Comparison of ENCODE assay signal across 8 cellular contexts in genomic region chr11:206516-207212, GRCh38. TPM values are rescaled to one million over a fixed set of nuclear protein-coding genes. Genes with fewer than 3 reads are reported as not detected.
DNase-seq lines count a peak whose midpoint lies in the region; ATAC-seq, FAIRE-seq and TF ChIP-seq lines count a peak whose summit lies in the region.

No MANE protein-coding gene starts in this region.

- H4K20me1 ChIP-seq in endothelial cell of umbilical vein (replicated peaks; ENCODE audit: control insufficient read depth, extremely low read depth, insufficient read depth, low read length) = no peaks in the 10 kb centered on the region

- POLR2A ChIA-PET in endothelial cell of umbilical vein (lab: Charles Lee) = interaction anchor here (0.8 to 1.0 kb wide), 5 partner anchors 9 to 300 kb away, joined by 3 to 6 read pairs (median 4); partner anchors contain the start of genes PSMD13 and RNH1
- POLR2A ChIA-PET in naive thymus-derived CD4-positive, alpha-beta T cell (lab: Charles Lee) = interaction anchor here (0.6 to 5.0 kb wide), 40 partner anchors 9 to 634 kb away, joined by 3 to 83 read pairs (median 5); partner anchors contain the start of genes HRAS, IFITM5, NLRP6 and PGGHG

- peak overlapping the region; percentile 100 for H3K27ac Mint-ChIP-seq in HFFc6
- H3K27ac Mint-ChIP-seq in T-helper 1 cell treated with Interleukin-12 subunit alpha and Interleukin-12 subunit beta and Interleukin-4 antibody, amounts not matched to agents 30 μg/mL and 1 μg/mL, for 36 hours = peak overlapping the region; percentile 97
- H3K27ac Mint-ChIP-seq in naive thymus-derived CD4-positive, alpha-beta T cell = peak overlapping the region; percentile 97 to 100 (median 99)

- peaks cover 27% of the 10 kb centered on the region for H3K4me1 Mint-ChIP-seq in HFFc6 (ENCODE audit: low read depth)
- peaks cover 35% of the 10 kb centered on the region for H3K4me1 Mint-ChIP-seq in T-helper 1 cell treated with Interleukin-12 subunit alpha and Interleukin-12 subunit beta and Interleukin-4 antibody, amounts not matched to agents 30 μg/mL and 1 μg/mL, for 36 hours (ENCODE audit: low read depth)
- H3K4me1 Mint-ChIP-seq in naive thymus-derived CD4-positive, alpha-beta T cell = peaks cover 23 to 79% (median 57%) of the 10 kb centered on the region in 7 donors

- ATAC-seq in naive thymus-derived CD4-positive, alpha-beta T cell = no peak
- no peak for ATAC-seq in GM19351 (IDR thresholded peaks at IDR 0.05; ENCODE audit: unreplicated experiment)

- no peaks in the 10 kb centered on the region for H3K9me3 Mint-ChIP-seq in HFFc6
- no peaks in the 10 kb centered on the region for H3K9me3 Mint-ChIP-seq in T-helper 1 cell treated with Interleukin-12 subunit alpha and Interleukin-12 subunit beta and Interleukin-4 antibody, amounts not matched to agents 30 μg/mL and 1 μg/mL, for 36 hours
- H3K9me3 Mint-ChIP-seq in naive thymus-derived CD4-positive, alpha-beta T cell = peaks cover 0 to 4% (median 0%) of the 10 kb centered on the region in 11 donors

- peaks cover 35% of the 10 kb centered on the region for H3K36me3 Mint-ChIP-seq in HFFc6 (ENCODE audit: low read depth)
- peaks cover 26% of the 10 kb centered on the region for H3K36me3 Mint-ChIP-seq in T-helper 1 cell treated with Interleukin-12 subunit alpha and Interleukin-12 subunit beta and Interleukin-4 antibody, amounts not matched to agents 30 μg/mL and 1 μg/mL, for 36 hours (ENCODE audit: low read depth)
- H3K36me3 Mint-ChIP-seq in naive thymus-derived CD4-positive, alpha-beta T cell = peaks cover 0 to 30% (median 14%) of the 10 kb centered on the region in 5 donors

- BruUV-seq in endothelial cell of umbilical vein (replicated peaks; lab: Mats Ljungman, UMichigan) = TSS peak; percentile 11

- H3K4me3 Mint-ChIP-seq in HFFc6 = peak overlapping the region; percentile 100
- H3K4me3 Mint-ChIP-seq in T-helper 1 cell treated with Interleukin-12 subunit alpha and Interleukin-12 subunit beta and Interleukin-4 antibody, amounts not matched to agents 30 μg/mL and 1 μg/mL, for 36 hours = peak overlapping the region; percentile 91
- peak overlapping the region; percentile 89 to 100 (median 96) for H3K4me3 Mint-ChIP-seq in naive thymus-derived CD4-positive, alpha-beta T cell

- TF ChIP-seq CTCF in HFFc6 (IDR thresholded peaks at IDR 0.05) = no peak
- TF ChIP-seq CTCF in endothelial cell of umbilical vein (IDR thresholded peaks at IDR 0.05; ENCODE audit: extremely low read depth in 1 of 2, insufficient read depth in 1 of 2, low read depth in 1 of 2, low read length in 2 of 2) = no peak

- intact Hi-C loops in endothelial cell of umbilical vein (cut with micrococcal nuclease) = loop anchor here (1.0 to 5.0 kb wide), 5 partner anchors 30 to 300 kb away; partner anchors contain the start of genes IFITM2, PSMD13 and SIRT3
- intact Hi-C loops in naive thymus-derived CD4-positive, alpha-beta T cell (cut with micrococcal nuclease) = loop anchor here (1.0 to 5.0 kb wide), 17 partner anchors 30 to 592 kb away; partner anchors contain the start of genes HRAS (in 2 of the 2), IFITM1 (in 2 of the 2), PSMD13 (in 2 of the 2) and SIRT3 (in 2 of the 2)

- H3K27ac ChIP-seq in endothelial cell of umbilical vein (ENCODE audit: insufficient read depth, low read depth, low read length) = peak overlapping the region; percentile 96
- H3K27ac ChIP-seq in naive thymus-derived CD4-positive, alpha-beta T cell (ENCODE audit: low read depth, low read length) = peak overlapping the region; percentile 93

- FAIRE-seq in endothelial cell of umbilical vein (lab: Jason Lieb, UNC) = peak; percentile 55
- FAIRE-seq in RCC 7860 (lab: Jason Lieb, UNC) = no peak

- H3K4me1 ChIP-seq in endothelial cell of umbilical vein (ENCODE audit: control insufficient read depth, extremely low read depth, insufficient read depth, low read length) = peaks cover 23% of the 10 kb centered on the region
- H3K4me1 ChIP-seq in naive thymus-derived CD4-positive, alpha-beta T cell (ENCODE audit: control insufficient read depth in 2 of 2, insufficient read depth in 2 of 2, low read length in 2 of 2) = peaks cover 28 to 64% of the 10 kb centered on the region in 2 donors

- H3K4me3 ChIP-seq in endothelial cell of umbilical vein (replicated peaks in 1 of 3; ENCODE audit: insufficient read depth in 1 of 3, low read depth in 1 of 3, low read length in 3 of 3) = peak overlapping the region; percentile 68 to 92 (median 74)
- peak overlapping the region; percentile 98 for H3K4me3 ChIP-seq in naive thymus-derived CD4-positive, alpha-beta T cell (ENCODE audit: low read length)

- dilution Hi-C loops in endothelial cell of umbilical vein (cut with MboI; ENCODE audit: extremely low pct_ligation_motif_present, low sequenced_read_pairs) = no loop called here

- H2AFZ ChIP-seq in endothelial cell of umbilical vein (ENCODE audit: low read depth, low read length) = peak overlapping the region; percentile 15

- peaks cover 7 to 34% of the 10 kb centered on the region in 2 experiments for H3K36me3 ChIP-seq in endothelial cell of umbilical vein (ENCODE audit: control insufficient read depth in 2 of 2, extremely low read depth in 1 of 2, insufficient read depth in 2 of 2, low read length in 2 of 2)
- peaks cover 16 to 55% (median 26%) of the 10 kb centered on the region in 3 experiments for H3K36me3 ChIP-seq in naive thymus-derived CD4-positive, alpha-beta T cell (ENCODE audit: control insufficient read depth in 2 of 3, insufficient read depth in 3 of 3, low read length in 3 of 3)

- no peaks in the 10 kb centered on the region for H3K9me1 ChIP-seq in endothelial cell of umbilical vein (replicated peaks; ENCODE audit: control insufficient read depth, extremely low read depth, insufficient read depth, low read length)

- DNase-seq in DMS53 (lab: John Stamatoyannopoulos, UW) (peak; percentile 77), HFFc6 (no peak), endothelial cell of umbilical vein (ENCODE audit: low read depth, low spot score) (peak; percentile 37), HK-2 (ENCODE audit: unreplicated experiment) (no peak), RCC 7860 (ENCODE audit: low spot score) (no peak)
- DNase-seq in naive thymus-derived CD4-positive, alpha-beta T cell = peak in 6 of 9 donors; percentile 21 to 35 (median 30)

- H3K27me3 Mint-ChIP-seq in HFFc6 (ENCODE audit: insufficient read depth) = peaks cover 11% of the 10 kb centered on the region
- no peaks in the 10 kb centered on the region for H3K27me3 Mint-ChIP-seq in T-helper 1 cell treated with Interleukin-12 subunit alpha and Interleukin-12 subunit beta and Interleukin-4 antibody, amounts not matched to agents 30 μg/mL and 1 μg/mL, for 36 hours (ENCODE audit: low read depth)
- no peaks in the 10 kb centered on the region for H3K27me3 Mint-ChIP-seq in naive thymus-derived CD4-positive, alpha-beta T cell

- CTCF ChIA-PET in endothelial cell of umbilical vein (lab: Charles Lee) = interaction anchor here (0.8 to 1.6 kb wide), 5 partner anchors 9 to 242 kb away, joined by 3 to 9 read pairs (median 6); partner anchors contain the start of gene PSMD13
- CTCF ChIA-PET in naive thymus-derived CD4-positive, alpha-beta T cell (lab: Charles Lee) = interaction anchor here (0.7 to 2.2 kb wide), 5 partner anchors 30 to 613 kb away, joined by 3 to 5 read pairs (median 4); partner anchors contain the start of genes PSMD13 and SIRT3

- H3K27me3 ChIP-seq in endothelial cell of umbilical vein (ENCODE audit: control insufficient read depth in 2 of 2, insufficient read depth in 2 of 2, low read length in 2 of 2) = no peaks in the 10 kb centered on the region
- H3K27me3 ChIP-seq in naive thymus-derived CD4-positive, alpha-beta T cell (ENCODE audit: control insufficient read depth in 2 of 2, insufficient read depth in 2 of 2, low read length in 2 of 2) = no peaks in the 10 kb centered on the region

- peak overlapping the region; percentile 63 for H3K4me2 ChIP-seq in endothelial cell of umbilical vein (ENCODE audit: insufficient read depth, low read length)

- peak overlapping the region; percentile 96 for H3K9ac ChIP-seq in endothelial cell of umbilical vein (replicated peaks; ENCODE audit: extremely low read depth, insufficient read depth, low read length)

- no peak for TF ChIP-seq POLR2A in endothelial cell of umbilical vein (IDR thresholded peaks at IDR 0.05; ENCODE audit: low read depth, low read length)

- H3K79me2 ChIP-seq in endothelial cell of umbilical vein (ENCODE audit: control insufficient read depth, insufficient read depth, low read length) = peaks cover 50% of the 10 kb centered on the region

- H3K9me3 ChIP-seq in endothelial cell of umbilical vein (replicated peaks; ENCODE audit: control insufficient read depth, insufficient read depth, low read length) = no peaks in the 10 kb centered on the region
- H3K9me3 ChIP-seq in naive thymus-derived CD4-positive, alpha-beta T cell (ENCODE audit: control insufficient read depth in 2 of 3, low read length in 3 of 3) = no peaks in the 10 kb centered on the region

RNA-seq across cellular contexts. Expression of gene BET1L, which starts 0.5 kb away (rescaled TPM):
- total RNA-seq in HFFc6 (2021; fragmentation: NEBNext Ultra II Directional; extraction: Animal tissue kit (Norgen Biotek cat#: 25700)) = 10 to 100 TPM; 63.5 to 76.9 (median 67.2) TPM
- total RNA-seq in endothelial cell of umbilical vein = 31.0 and 35.5 TPM in 2 replicates
- 80.0 and 90.0 TPM in 2 replicates for polyA plus RNA-seq in endothelial cell of umbilical vein
- polyA plus RNA-seq in endothelial cell of umbilical vein (2011; cell fraction: cytosol; rRNA removed) = 48.3 and 49.2 TPM in 2 replicates
- 47.8 and 50.4 TPM in 2 replicates for polyA plus RNA-seq in endothelial cell of umbilical vein (2011; cell fraction: nucleus; rRNA removed)
- 34.9 and 42.2 TPM in 2 replicates for polyA plus RNA-seq in endothelial cell of umbilical vein (2012)
- 70.3 and 82.1 TPM in 2 replicates for polyA minus RNA-seq in endothelial cell of umbilical vein
- polyA minus RNA-seq in endothelial cell of umbilical vein (2011; cell fraction: cytosol; rRNA and poly(A)+ RNA removed) = 11.6 TPM
- 36.9 and 42.7 TPM in 2 replicates for polyA minus RNA-seq in endothelial cell of umbilical vein (2011; cell fraction: nucleus; rRNA and poly(A)+ RNA removed)
- 100 to 1,000 TPM in 2 of 5 experiments, 10 to 100 TPM in 3; 47.1 to 125 (median 63.2) TPM for total RNA-seq in naive thymus-derived CD4-positive, alpha-beta T cell
- polyA plus RNA-seq in naive thymus-derived CD4-positive, alpha-beta T cell = 100 to 1,000 TPM in 1 of 2 donors, 10 to 100 TPM in 1; 89.3 to 111 TPM

RNA-seq across cellular contexts. Expression of gene RIC8A, which starts 0.8 kb away (rescaled TPM):
- total RNA-seq in HFFc6 (2021; fragmentation: NEBNext Ultra II Directional; extraction: Animal tissue kit (Norgen Biotek cat#: 25700)) = 100 to 1,000 TPM; 163 to 194 (median 164) TPM
- total RNA-seq in endothelial cell of umbilical vein = 112 and 119 TPM in 2 replicates
- 143 and 165 TPM in 2 replicates for polyA plus RNA-seq in endothelial cell of umbilical vein
- polyA plus RNA-seq in endothelial cell of umbilical vein (2011; cell fraction: cytosol; rRNA removed) = 127 and 130 TPM in 2 replicates
- 223 and 270 TPM in 2 replicates for polyA plus RNA-seq in endothelial cell of umbilical vein (2011; cell fraction: nucleus; rRNA removed)
- 108 and 109 TPM in 2 replicates for polyA plus RNA-seq in endothelial cell of umbilical vein (2012)
- polyA minus RNA-seq in endothelial cell of umbilical vein = 191 and 225 TPM in 2 replicates
- polyA minus RNA-seq in endothelial cell of umbilical vein (2011; cell fraction: cytosol; rRNA and poly(A)+ RNA removed) = 53.6 TPM
- polyA minus RNA-seq in endothelial cell of umbilical vein (2011; cell fraction: nucleus; rRNA and poly(A)+ RNA removed) = 83.9 and 90.5 TPM in 2 replicates
- 100 to 1,000 TPM in 1 of 5 experiments, 10 to 100 TPM in 4; 74.4 to 119 (median 92.0) TPM for total RNA-seq in naive thymus-derived CD4-positive, alpha-beta T cell
- 10 to 100 TPM; 77.2 to 94.3 TPM for polyA plus RNA-seq in naive thymus-derived CD4-positive, alpha-beta T cell

RNA-seq across cellular contexts. Expression of gene SCGB1C1, which starts 13.8 kb away (rescaled TPM):
- total RNA-seq in HFFc6 (2021; fragmentation: NEBNext Ultra II Directional; extraction: Animal tissue kit (Norgen Biotek cat#: 25700)) = not detected
- total RNA-seq in endothelial cell of umbilical vein = not detected in 2 replicates
- polyA plus RNA-seq in endothelial cell of umbilical vein = not detected in 2 replicates
- polyA plus RNA-seq in endothelial cell of umbilical vein (2011; cell fraction: cytosol; rRNA removed) = not detected in 2 replicates
- not detected in 2 replicates for polyA plus RNA-seq in endothelial cell of umbilical vein (2011; cell fraction: nucleus; rRNA removed)
- polyA plus RNA-seq in endothelial cell of umbilical vein (2012) = not detected in 2 replicates
- polyA minus RNA-seq in endothelial cell of umbilical vein = not detected in 2 replicates
- polyA minus RNA-seq in endothelial cell of umbilical vein (2011; cell fraction: cytosol; rRNA and poly(A)+ RNA removed) = not detected
- not detected in 2 replicates for polyA minus RNA-seq in endothelial cell of umbilical vein (2011; cell fraction: nucleus; rRNA and poly(A)+ RNA removed)
- not detected for total RNA-seq in naive thymus-derived CD4-positive, alpha-beta T cell
- polyA plus RNA-seq in naive thymus-derived CD4-positive, alpha-beta T cell = not detected

RNA-seq across cellular contexts. Expression of gene SIRT3, which starts 29.5 kb away (rescaled TPM):
- 10 to 100 TPM in 4 of 6 experiments, 1 to 10 TPM in 2; 8.0 to 10.9 (median 10.2) TPM for total RNA-seq in HFFc6 (2021; fragmentation: NEBNext Ultra II Directional; extraction: Animal tissue kit (Norgen Biotek cat#: 25700))
- total RNA-seq in endothelial cell of umbilical vein = 12.0 and 14.9 TPM in 2 replicates
- polyA plus RNA-seq in endothelial cell of umbilical vein = 17.6 and 18.3 TPM in 2 replicates
- 12.5 and 14.5 TPM in 2 replicates for polyA plus RNA-seq in endothelial cell of umbilical vein (2011; cell fraction: cytosol; rRNA removed)
- polyA plus RNA-seq in endothelial cell of umbilical vein (2011; cell fraction: nucleus; rRNA removed) = 56.7 and 68.4 TPM in 2 replicates
- 16.1 and 17.1 TPM in 2 replicates for polyA plus RNA-seq in endothelial cell of umbilical vein (2012)
- polyA minus RNA-seq in endothelial cell of umbilical vein = 20.0 and 20.7 TPM in 2 replicates
- polyA minus RNA-seq in endothelial cell of umbilical vein (2011; cell fraction: cytosol; rRNA and poly(A)+ RNA removed) = 4.1 TPM
- polyA minus RNA-seq in endothelial cell of umbilical vein (2011; cell fraction: nucleus; rRNA and poly(A)+ RNA removed) = 15.2 and 16.3 TPM in 2 replicates
- 10 to 100 TPM; 19.0 to 34.8 (median 25.6) TPM for total RNA-seq in naive thymus-derived CD4-positive, alpha-beta T cell
- 10 to 100 TPM in 1 of 2 donors, 1 to 10 TPM in 1; 9.9 to 18.9 TPM for polyA plus RNA-seq in naive thymus-derived CD4-positive, alpha-beta T cell

RNA-seq across cellular contexts. Expression of gene PSMD13, which starts 30.1 kb away (rescaled TPM):
- total RNA-seq in HFFc6 (2021; fragmentation: NEBNext Ultra II Directional; extraction: Animal tissue kit (Norgen Biotek cat#: 25700)) = 100 to 1,000 TPM; 167 to 180 (median 172) TPM
- 168 and 179 TPM in 2 replicates for total RNA-seq in endothelial cell of umbilical vein
- 175 and 214 TPM in 2 replicates for polyA plus RNA-seq in endothelial cell of umbilical vein
- polyA plus RNA-seq in endothelial cell of umbilical vein (2011; cell fraction: cytosol; rRNA removed) = 214 and 243 TPM in 2 replicates
- polyA plus RNA-seq in endothelial cell of umbilical vein (2011; cell fraction: nucleus; rRNA removed) = 168 and 195 TPM in 2 replicates
- polyA plus RNA-seq in endothelial cell of umbilical vein (2012) = 201 and 241 TPM in 2 replicates
- polyA minus RNA-seq in endothelial cell of umbilical vein = 91.9 and 105 TPM in 2 replicates
- polyA minus RNA-seq in endothelial cell of umbilical vein (2011; cell fraction: cytosol; rRNA and poly(A)+ RNA removed) = 26.8 TPM
- polyA minus RNA-seq in endothelial cell of umbilical vein (2011; cell fraction: nucleus; rRNA and poly(A)+ RNA removed) = 45.1 and 47.1 TPM in 2 replicates
- total RNA-seq in naive thymus-derived CD4-positive, alpha-beta T cell = 100 to 1,000 TPM in 1 of 5 experiments, 10 to 100 TPM in 4; 64.3 to 172 (median 86.9) TPM
- 100 to 1,000 TPM; 186 to 215 TPM for polyA plus RNA-seq in naive thymus-derived CD4-positive, alpha-beta T cell

Comparison
In these comparisons a context has a peak if more than half of its experiments do, and no peak if none do; other contexts are left out.
1. DNase-seq: peak in DMS53 (single experiment), endothelial cell of umbilical vein (single experiment) and naive thymus-derived CD4-positive, alpha-beta T cell (6 of 9); none in HFFc6 (single experiment), HK-2 (single experiment) and RCC 7860 (single experiment).
2. Peak in every context shown above with its lines, with median percentiles within 50 percentile points of each other: H3K27ac Mint-ChIP-seq and H3K4me3 Mint-ChIP-seq.